ENCODE assay signal across 22 cellular contexts in the genomic region with DNA sequence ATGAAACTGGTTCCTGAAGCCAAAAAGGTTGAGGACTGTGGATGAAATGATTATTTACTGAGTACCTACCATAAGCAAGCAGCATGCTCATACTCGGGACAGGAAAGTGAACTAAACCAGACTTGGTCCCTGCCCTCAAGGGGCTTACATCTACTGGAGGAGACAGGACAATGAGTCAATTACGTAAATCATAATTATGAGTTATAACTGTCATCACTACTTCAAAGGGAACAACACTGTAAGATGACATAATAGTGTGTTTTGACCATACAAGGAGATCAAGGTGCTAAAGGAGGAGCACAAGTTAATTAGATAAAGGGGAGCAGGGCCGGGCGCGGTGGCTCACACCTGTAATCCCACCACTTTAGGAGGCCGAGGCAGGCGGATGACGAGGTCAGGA.
"Had no signal": no experiment of that assay in that cellular context is flagged by ENCODE, and none has a peak within 500 bp of the region (broad histone marks: within the 10 kb centered on the region; RNA-seq: fewer than 3 reads in every experiment).

No MANE protein-coding gene starts in this region.

- H3K27ac Mint-ChIP-seq: activated CD4-positive, alpha-beta T cell treated with anti-CD3 and anti-CD28 coated beads, Interleukin-2, amount 10 ng/mL, durations not matched to agents 7 days and 5 days; activated CD8-positive, alpha-beta T cell treated with anti-CD3 and anti-CD28 coated beads, Interleukin-2, amount 10 ng/mL, durations not matched to agents 7 days and 5 days; activated T-cell treated with anti-CD3 and anti-CD28 coated beads, Interleukin-2, amount 50 U/mL, for 24 hours; neural progenitor cell; stimulated activated naive CD8-positive, alpha-beta T cell treated with anti-CD3 and anti-CD28 coated beads, Interleukin-15, amount 100 ng/mL, for 72 hours had no signal

- H3K27ac ChIP-seq: adrenal gland, cardiac muscle cell, lower lobe of right lung, neural progenitor cell, prostate gland, right atrium auricular region, skin epidermis, suprapubic skin, vagina had no signal

- H3K9me3 ChIP-seq: adrenal gland, lower lobe of right lung, prostate gland, right atrium auricular region, suprapubic skin, transverse colon, vagina had no signal

- H2AFZ ChIP-seq: neural progenitor cell had no signal

- H3K4me3 Mint-ChIP-seq: activated CD4-positive, alpha-beta T cell treated with anti-CD3 and anti-CD28 coated beads, Interleukin-2, amount 10 ng/mL, durations not matched to agents 7 days and 5 days; activated CD8-positive, alpha-beta T cell treated with anti-CD3 and anti-CD28 coated beads, Interleukin-2, amount 10 ng/mL, durations not matched to agents 7 days and 5 days; activated T-cell treated with anti-CD3 and anti-CD28 coated beads, Interleukin-2, amount 50 U/mL, for 24 hours; neural progenitor cell; stimulated activated naive CD8-positive, alpha-beta T cell treated with anti-CD3 and anti-CD28 coated beads, Interleukin-15, amount 100 ng/mL, for 72 hours had no signal

- H3K4me3 ChIP-seq: adrenal gland, cardiac muscle cell, lower lobe of right lung, neural progenitor cell, prostate gland, right atrium auricular region, skin epidermis, suprapubic skin, transverse colon, vagina had no signal

- H3K27me3 ChIP-seq: adrenal gland, cardiac muscle cell, neural progenitor cell, right atrium auricular region, suprapubic skin, transverse colon, vagina had no signal

- DNase-seq: activated CD4-positive, alpha-beta T cell treated with anti-CD3 and anti-CD28 coated beads, Interleukin-2, amount 10 ng/mL, durations not matched to agents 7 days and 5 days; activated CD8-positive, alpha-beta T cell treated with anti-CD3 and anti-CD28 coated beads, Interleukin-2, amount 10 ng/mL, durations not matched to agents 7 days and 5 days; activated naive CD4-positive, alpha-beta T cell treated with anti-CD3 and anti-CD28 coated beads, Interleukin-2, amount 50 U/mL, for 16 hours; activated T-cell treated with anti-CD3 and anti-CD28 coated beads, Interleukin-2, amount 50 U/mL, for 24 hours; adrenal gland; dermis blood vessel endothelial cell; effector memory CD4-positive, alpha-beta T cell; foreskin melanocyte; hypothalamus; islet precursor cell; left colon; lower lobe of right lung; stimulated activated naive CD8-positive, alpha-beta T cell treated with anti-CD3 and anti-CD28 coated beads, Interleukin-15, amount 100 ng/mL, for 72 hours; transverse colon had no signal

- H3K9me3 Mint-ChIP-seq: activated CD4-positive, alpha-beta T cell treated with anti-CD3 and anti-CD28 coated beads, Interleukin-2, amount 10 ng/mL, durations not matched to agents 7 days and 5 days; activated T-cell treated with anti-CD3 and anti-CD28 coated beads, Interleukin-2, amount 50 U/mL, for 24 hours; neural progenitor cell; stimulated activated naive CD8-positive, alpha-beta T cell treated with anti-CD3 and anti-CD28 coated beads, Interleukin-15, amount 100 ng/mL, for 72 hours had no signal

- H3K36me3 ChIP-seq: adrenal gland, cardiac muscle cell, lower lobe of right lung, neural progenitor cell, prostate gland, right atrium auricular region, suprapubic skin, transverse colon, vagina had no signal

- H3K27me3 Mint-ChIP-seq: activated CD4-positive, alpha-beta T cell treated with anti-CD3 and anti-CD28 coated beads, Interleukin-2, amount 10 ng/mL, durations not matched to agents 7 days and 5 days; activated T-cell treated with anti-CD3 and anti-CD28 coated beads, Interleukin-2, amount 50 U/mL, for 24 hours; stimulated activated naive CD8-positive, alpha-beta T cell treated with anti-CD3 and anti-CD28 coated beads, Interleukin-15, amount 100 ng/mL, for 72 hours had no signal

- H3K9ac ChIP-seq: neural progenitor cell had no signal

- ATAC-seq: activated CD4-positive, CD25-positive, alpha-beta regulatory T cell treated with anti-CD3 and anti-CD28 coated beads, Interleukin-2, amount 50 U/mL, for 24 hours; activated CD8-positive, alpha-beta T cell treated with anti-CD3 and anti-CD28 coated beads, Interleukin-2, amount 10 ng/mL, durations not matched to agents 7 days and 5 days; left colon; lower lobe of right lung; stimulated activated naive CD8-positive, alpha-beta T cell treated with anti-CD3 and anti-CD28 coated beads, Interleukin-15, amount 100 ng/mL, for 72 hours had no signal

- H3K4me2 ChIP-seq: neural progenitor cell had no signal
